Comparison of ENCODE assay signal across 1 cellular context in genomic region chr16:68529931-68530667, GRCh38.
TF ChIP-seq lines count a peak whose summit lies in the region.

No MANE protein-coding gene starts in this region.

TF ChIP-seq in HEK293, 187 proteins besides CTCF, POLR2A, EP300 and RAD21 (continued from another document and continues in another):
- TF ChIP-seq ZNF394 (tag by site-specific recombination; IDR thresholded peaks at IDR 0.05; ENCODE audit: borderline replicate concordance) (peak; percentile 27; the same call in 1 of the 2 replicates), ZNF391 (tag by site-specific recombination; IDR thresholded peaks at IDR 0.05; ENCODE audit: borderline replicate concordance, low read depth) (no peak), ZNF549 (tag by site-specific recombination; IDR thresholded peaks at IDR 0.05) (no peak), SP2 (tag by site-specific recombination; IDR thresholded peaks at IDR 0.05) (peak; percentile 67), ZNF521 (tag by site-specific recombination; IDR thresholded peaks at IDR 0.05) (no peak), ZBTB26 (tag by site-specific recombination; optimal IDR thresholded peaks at IDR 0.05) (peak; percentile 91), ZNF266 (tag by site-specific recombination; IDR thresholded peaks at IDR 0.05; ENCODE audit: low read depth) (no peak), INSM2 (tag by site-specific recombination; IDR thresholded peaks at IDR 0.05) (no peak), IKZF3 (tag by site-specific recombination; IDR thresholded peaks at IDR 0.05) (no peak), GFI1B (tag by site-specific recombination; IDR thresholded peaks at IDR 0.05) (no peak), ZFHX2 (tag by site-specific recombination; conservative IDR thresholded peaks at IDR 0.05) (peak; percentile 48; the same call in 1 of the 2 replicates), ZNF202 (tag by site-specific recombination; IDR thresholded peaks at IDR 0.05; ENCODE audit: borderline replicate concordance) (no peak), HOXD13 (CRISPR knock-in tag; IDR thresholded peaks at IDR 0.05; ENCODE audit: borderline replicate concordance) (no peak), ZNF214 (tag by site-specific recombination; IDR thresholded peaks at IDR 0.05; ENCODE audit: borderline replicate concordance) (no peak), ZFP3 (tag by site-specific recombination; IDR thresholded peaks at IDR 0.05; ENCODE audit: low read depth) (peak; percentile 52; the same call in 1 of the 2 replicates), ZNF449 (tag by site-specific recombination; IDR thresholded peaks at IDR 0.05) (no peak), ZNF292 (tag by site-specific recombination; IDR thresholded peaks at IDR 0.05; ENCODE audit: borderline replicate concordance, low read depth) (no peak), HIC1 (tag by site-specific recombination; IDR thresholded peaks at IDR 0.05) (no peak), ZNF362 (tag by site-specific recombination; IDR thresholded peaks at IDR 0.05) (no peak), PBX3 (CRISPR knock-in tag; IDR thresholded peaks at IDR 0.05) (no peak), AEBP2 (tag by site-specific recombination; IDR thresholded peaks at IDR 0.05; ENCODE audit: borderline replicate concordance) (no peak), ZNF677 (tag by site-specific recombination; IDR thresholded peaks at IDR 0.05) (no peak), ZNF658 (tag by site-specific recombination; IDR thresholded peaks at IDR 0.05) (no peak), ZSCAN5A (tag by site-specific recombination; IDR thresholded peaks at IDR 0.05) (no peak), ZNF707 (tag by site-specific recombination; IDR thresholded peaks at IDR 0.05) (no peak), ZNF433 (tag by site-specific recombination; IDR thresholded peaks at IDR 0.05; ENCODE audit: low read depth) (no peak), ZFP69B (tag by site-specific recombination; IDR thresholded peaks at IDR 0.05) (no peak), ZNF654 (tag by site-specific recombination; IDR thresholded peaks at IDR 0.05; ENCODE audit: low read depth) (no peak), HOXA7 (CRISPR knock-in tag; IDR thresholded peaks at IDR 0.05; ENCODE audit: borderline replicate concordance) (no peak), ZNF274 (IDR thresholded peaks at IDR 0.05; ENCODE audit: low read length) (no peak), ZNF274 (tag by site-specific recombination; IDR thresholded peaks at IDR 0.05; ENCODE audit: borderline replicate concordance) (no peak), EGR2 (tag by site-specific recombination; IDR thresholded peaks at IDR 0.05; ENCODE audit: low read depth) (0 out of 2 replicates have a peak, but pooled peaks have one; percentile 16), KLF9 (tag by site-specific recombination; IDR thresholded peaks at IDR 0.05; ENCODE audit: low read depth) (peak; percentile 81), ZNF248 (tag by site-specific recombination; IDR thresholded peaks at IDR 0.05) (no peak), ZNF426 (tag by site-specific recombination; IDR thresholded peaks at IDR 0.05) (no peak), ZNF792 (tag by site-specific recombination; IDR thresholded peaks at IDR 0.05) (no peak), PRDM2 (tag by site-specific recombination; IDR thresholded peaks at IDR 0.05; ENCODE audit: borderline replicate concordance) (no peak), ZNF175 (tag by site-specific recombination; IDR thresholded peaks at IDR 0.05) (no peak), KLF17 (tag by site-specific recombination; IDR thresholded peaks at IDR 0.05) (peak; percentile 32; the same call in 1 of the 2 replicates), ZNF169 (tag by site-specific recombination; IDR thresholded peaks at IDR 0.05) (no peak), ZNF610 (tag by site-specific recombination; IDR thresholded peaks at IDR 0.05; ENCODE audit: borderline replicate concordance) (no peak; the same call in 1 of the 2 replicates), KLF1 (tag by site-specific recombination; IDR thresholded peaks at IDR 0.05) (peak; percentile 67), ZNF311 (tag by site-specific recombination; IDR thresholded peaks at IDR 0.05; ENCODE audit: borderline replicate concordance) (no peak)
